1 cellular context compared by ENCODE assay signal in genomic region chrX:13123857-13124345, GRCh38.
TF ChIP-seq lines count a peak whose summit lies in the region.

No MANE protein-coding gene starts in this region.

TF ChIP-seq in WTC11, 78 proteins besides CTCF, POLR2A, EP300 and RAD21 (continued from another document):
- TF ChIP-seq HMGXB4 (CRISPR knock-in tag; IDR thresholded peaks at IDR 0.05) (no peak), GABPB1 (CRISPR knock-in tag; IDR thresholded peaks at IDR 0.05) (no peak), CREM (CRISPR knock-in tag; IDR thresholded peaks at IDR 0.05) (no peak), ZNF281 (CRISPR knock-in tag; IDR thresholded peaks at IDR 0.05) (no peak), ZBTB43 (CRISPR knock-in tag; IDR thresholded peaks at IDR 0.05) (no peak), PRRX2 (CRISPR knock-in tag; IDR thresholded peaks at IDR 0.05) (no peak), ATF1 (CRISPR knock-in tag; IDR thresholded peaks at IDR 0.05) (no peak), ZBTB21 (CRISPR knock-in tag; IDR thresholded peaks at IDR 0.05; ENCODE audit: borderline replicate concordance) (no peak)
